In genomic region chr1:92583821-92584760, GRCh38 we compare ENCODE assay signal across 9 cellular contexts.
DNase-seq lines count a peak whose midpoint lies in the region; ATAC-seq and TF ChIP-seq lines count a peak whose summit lies in the region.
"Had no signal": no experiment of that assay in that cellular context is flagged by ENCODE, and none has a peak within 500 bp of the region (broad histone marks: within the 10 kb centered on the region; RNA-seq: fewer than 3 reads in every experiment).

No MANE protein-coding gene starts in this region.

- peak; percentile 53 for DNase-seq in EH (ENCODE audit: low read depth)
- peak; percentile 50 for DNase-seq in astrocyte of the cerebellum (ENCODE audit: low read depth)
- DNase-seq in spleen, result no peak
- no peak for DNase-seq in WERI-Rb-1
- no peak for DNase-seq in T1000 (lab: John Stamatoyannopoulos, UW)
- DNase-seq in foreskin melanocyte, result no peak

- H3K27me3 ChIP-seq in spleen (replicated peaks in 1 of 7) (no peaks in the 10 kb centered on the region), WERI-Rb-1 (ENCODE audit: insufficient read depth, low read depth, severe bottlenecking) (no peaks in the 10 kb centered on the region)

- no peak for TF ChIP-seq CTCF in astrocyte of the cerebellum (IDR thresholded peaks at IDR 0.05; ENCODE audit: low read depth, low read length, missing control alignments)
- TF ChIP-seq CTCF in spleen (IDR thresholded peaks at IDR 0.05 in 8 of 11, conservative IDR thresholded peaks at IDR 0.05 in 3 of 11), result peak in 2 of 11 experiments; percentile 8 to 15
- TF ChIP-seq CTCF in WERI-Rb-1 (IDR thresholded peaks at IDR 0.05; ENCODE audit: low read depth, low read length), result no peak

- WGBS in spleen, 5 donors, result 27 to 46% (median 31%) methylated on average over 7 of the region's 7 CpGs

- ATAC-seq in GM21381 (IDR thresholded peaks at IDR 0.05; ENCODE audit: unreplicated experiment) (peak; percentile 78), HG03565 (IDR thresholded peaks at IDR 0.05; ENCODE audit: unreplicated experiment) (peak; percentile 78)

- no peaks in the 10 kb centered on the region for H3K9me3 ChIP-seq in spleen
- no peaks in the 10 kb centered on the region for H3K9me3 ChIP-seq in WERI-Rb-1 (ENCODE audit: severe bottlenecking)
- H3K9me3 ChIP-seq: thoracic aorta had no signal

- intact Hi-C loops in spleen (cut with DNase I; ENCODE audit: low total_unique reads), result no loop called here

- peaks cover 0 to 52% (median 11%) of the 10 kb centered on the region in 6 donors for H3K4me1 ChIP-seq in spleen

- in situ Hi-C loops in astrocyte of the cerebellum (cut with HindIII; ENCODE audit: low sequenced_read_pairs), result loop anchor here (25.0 kb wide), 1 partner anchor 272 kb away; no protein-coding TSS in a partner anchor

- no peak overlapping the region for H3K4me3 ChIP-seq in astrocyte of the cerebellum (ENCODE audit: low read depth, low read length)
- peak overlapping the region in 1 of 8 donors; percentile 22 for H3K4me3 ChIP-seq in spleen
- no peak overlapping the region for H3K4me3 ChIP-seq in WERI-Rb-1 (ENCODE audit: low read depth, low read length)
- H3K4me3 ChIP-seq: thoracic aorta had no signal

- peaks cover 0 to 3% (median 0%) of the 10 kb centered on the region in 6 donors for H3K36me3 ChIP-seq in spleen
- no peaks in the 10 kb centered on the region for H3K36me3 ChIP-seq in WERI-Rb-1
- H3K36me3 ChIP-seq: thoracic aorta had no signal

- H3K27ac ChIP-seq in spleen, result peak overlapping the region in 7 of 8 donors; percentile 1 to 74 (median 67)
- H3K27ac ChIP-seq in WERI-Rb-1, result no peak overlapping the region
- H3K27ac ChIP-seq: thoracic aorta had no signal

- no peak for TF ChIP-seq POLR2A in spleen (IDR thresholded peaks at IDR 0.05)

Comparison
In these comparisons a context has a peak if more than half of its experiments do, and no peak if none do; other contexts are left out.
1. DNase-seq: peak in EH (single experiment) and astrocyte of the cerebellum (single experiment); none in spleen (single experiment), WERI-Rb-1 (single experiment), T1000 (single experiment) and foreskin melanocyte (single experiment).